In the genomic region with DNA sequence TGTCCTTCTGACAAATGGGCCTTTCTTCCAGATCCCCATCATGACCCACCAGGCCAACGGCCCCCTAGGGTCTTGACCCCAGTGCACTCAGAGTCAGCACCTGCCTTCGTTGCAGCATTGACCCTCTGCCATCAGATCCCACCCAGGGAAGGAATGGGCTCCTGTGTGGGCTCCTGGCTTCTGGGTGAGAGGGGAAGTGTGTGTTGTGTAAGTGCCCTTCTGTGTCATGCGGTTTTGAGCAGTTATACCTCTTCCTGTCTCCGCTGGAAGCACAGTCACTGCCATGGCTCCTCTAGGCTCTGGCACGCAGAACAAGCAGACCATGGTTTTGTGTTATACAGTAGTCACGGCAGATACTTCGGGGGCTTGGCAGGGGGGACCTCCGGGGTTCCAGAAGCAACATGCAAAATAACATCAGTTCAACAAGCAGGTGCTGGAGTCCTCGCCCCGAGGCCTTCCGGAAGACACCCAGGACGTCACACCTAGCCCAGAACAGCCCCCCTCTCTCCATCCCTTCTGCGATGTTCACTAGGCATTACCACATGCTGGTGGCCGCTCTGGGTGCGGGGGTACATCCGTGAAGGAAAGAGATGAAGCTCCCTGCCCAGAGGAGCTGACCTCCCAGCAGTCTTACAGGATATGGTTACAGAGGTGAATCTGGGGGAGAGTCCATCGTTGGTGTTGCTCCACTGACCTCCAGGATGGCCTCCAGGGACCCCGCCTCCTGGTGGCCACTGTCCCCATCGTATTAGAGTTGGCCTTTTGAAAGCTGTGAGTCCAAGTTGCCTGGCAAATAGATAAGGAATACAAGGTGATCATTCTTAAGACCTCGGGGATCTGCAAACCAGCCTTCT, we compare ENCODE assay signal across 8 cellular contexts. TPM values are rescaled to one million over a fixed set of nuclear protein-coding genes. Genes with fewer than 3 reads are reported as not detected.
DNase-seq lines count a peak whose midpoint lies in the region; ATAC-seq and TF ChIP-seq lines count a peak whose summit lies in the region.

No MANE protein-coding gene starts in this region.

- no peak overlapping the region for H3K27ac Mint-ChIP-seq in nephron progenitor cell

- H3K36me3 Mint-ChIP-seq in activated T-cell treated with anti-CD3 and anti-CD28 coated beads, Interleukin-2, amount 50 U/mL, for 4 hours (ENCODE audit: insufficient read depth) = peaks cover 28% of the 10 kb centered on the region
- no peaks in the 10 kb centered on the region for H3K36me3 Mint-ChIP-seq in nephron progenitor cell (ENCODE audit: low read depth)

- peak overlapping the region in 1 of 2 donors; percentile 66 for H3K4me3 ChIP-seq in left lung
- H3K4me3 ChIP-seq in SJCRH30 = no peak overlapping the region

- peak in 1 of 2 donors; percentile 14 for TF ChIP-seq CTCF in left lung (IDR thresholded peaks at IDR 0.05)
- no peak for TF ChIP-seq CTCF in nephron progenitor cell (IDR thresholded peaks at IDR 0.05)

- no peaks in the 10 kb centered on the region for H3K9me3 ChIP-seq in left lung
- no peaks in the 10 kb centered on the region for H3K9me3 ChIP-seq in SJCRH30 (replicated peaks)

- H3K4me1 ChIP-seq in left lung (peaks cover 0 to 34% of the 10 kb centered on the region in 2 donors), SJCRH30 (peaks cover 7% of the 10 kb centered on the region; the same call in 1 of the 2 replicates)

- H3K4me3 Mint-ChIP-seq in activated T-cell treated with anti-CD3 and anti-CD28 coated beads, Interleukin-2, amount 50 U/mL, for 4 hours = peak overlapping the region; percentile 94
- H3K4me3 Mint-ChIP-seq in nephron progenitor cell = no peak overlapping the region

- DNase-seq in NOMO-1 (lab: John Stamatoyannopoulos, UW; ENCODE audit: unreplicated experiment in 2 of 2) = peak; percentile 81 to 90
- peak; percentile 48 for DNase-seq in activated T-cell treated with anti-CD3 and anti-CD28 coated beads, Interleukin-2, amount 50 U/mL, for 4 hours
- peak; percentile 73 to 83 for DNase-seq in left lung
- DNase-seq in stimulated activated naive CD8-positive, alpha-beta T cell treated with anti-CD3 and anti-CD28 coated beads, Interleukin-15, Interleukin-2, amounts not matched to agents 100 U/mL and 50 U/mL, for 24 hours = peak; percentile 71
- DNase-seq in NCI-H1694 treated with DMSO at 0.1 percent for 48 hours (lab: John Stamatoyannopoulos, UW) = no peak
- DNase-seq in nephron progenitor cell = no peak
- DNase-seq in SJCRH30 = no peak

- H3K27me3 Mint-ChIP-seq in activated T-cell treated with anti-CD3 and anti-CD28 coated beads, Interleukin-2, amount 50 U/mL, for 4 hours (ENCODE audit: low read depth) = no peaks in the 10 kb centered on the region
- H3K27me3 Mint-ChIP-seq in nephron progenitor cell (ENCODE audit: low read depth, poor library complexity) = peaks cover 65% of the 10 kb centered on the region

- H3K36me3 ChIP-seq in left lung (peaks cover 0 to 7% of the 10 kb centered on the region in 2 donors), SJCRH30 (no peaks in the 10 kb centered on the region)

- ATAC-seq in GM18868 (IDR thresholded peaks at IDR 0.05; ENCODE audit: unreplicated experiment) = peak; percentile 38
- ATAC-seq in activated T-cell treated with anti-CD3 and anti-CD28 coated beads, Interleukin-2, amount 50 U/mL, for 4 hours = peak; percentile 47 to 50
- peak; percentile 60 for ATAC-seq in left lung
- ATAC-seq in stimulated activated naive CD8-positive, alpha-beta T cell treated with anti-CD3 and anti-CD28 coated beads, Interleukin-15, Interleukin-2, amounts not matched to agents 100 U/mL and 50 U/mL, for 24 hours = peak; percentile 48

- H3K27me3 ChIP-seq in left lung (peaks cover 0 to 21% of the 10 kb centered on the region in 2 donors), SJCRH30 (0 out of 2 replicates have a peak, but pooled peaks cover 3% of the 10 kb centered on the region)

- H3K27ac ChIP-seq in left lung (peak overlapping the region; percentile 65 to 94), SJCRH30 (no peak overlapping the region)

- intact Hi-C loops in left lung (cut with DNase I) = no loop called here

- H3K4me1 Mint-ChIP-seq in activated T-cell treated with anti-CD3 and anti-CD28 coated beads, Interleukin-2, amount 50 U/mL, for 4 hours (ENCODE audit: low read depth) = peaks cover 70% of the 10 kb centered on the region
- peaks cover 9% of the 10 kb centered on the region for H3K4me1 Mint-ChIP-seq in nephron progenitor cell

- no peaks in the 10 kb centered on the region for H3K9me3 Mint-ChIP-seq in activated T-cell treated with anti-CD3 and anti-CD28 coated beads, Interleukin-2, amount 50 U/mL, for 4 hours
- no peaks in the 10 kb centered on the region for H3K9me3 Mint-ChIP-seq in nephron progenitor cell

RNA-seq across cellular contexts. Expression of gene KCNAB2, which starts 17.4 kb away (rescaled TPM):
- total RNA-seq in activated T-cell treated with anti-CD3 and anti-CD28 coated beads, Interleukin-2, amount 50 U/mL, for 4 hours = 100 to 1,000 TPM; 199 to 230 (median 202) TPM
- total RNA-seq in left lung = 10 to 100 TPM; 35.6 to 82.5 TPM
- total RNA-seq in SJCRH30 (2014; rRNA removed; shearing (Covaris generic)) = 0.56 and 0.77 TPM in 2 replicates

RNA-seq across cellular contexts. Expression of gene NPHP4, which starts 36.0 kb away (rescaled TPM):
- total RNA-seq in activated T-cell treated with anti-CD3 and anti-CD28 coated beads, Interleukin-2, amount 50 U/mL, for 4 hours = 1 to 10 TPM; 7.0 to 9.3 (median 7.1) TPM
- 10 to 100 TPM; 13.4 to 16.4 TPM for total RNA-seq in left lung
- 6.4 and 7.3 TPM in 2 replicates for total RNA-seq in SJCRH30 (2014; rRNA removed; shearing (Covaris generic))

Comparison
In these comparisons a context has a peak if more than half of its experiments do, and no peak if none do; other contexts are left out.
1. DNase-seq: peak in NOMO-1 (2 of 2), activated T-cell treated with anti-CD3 and anti-CD28 coated beads, Interleukin-2, amount 50 U/mL, for 4 hours (single experiment), left lung (2 of 2) and stimulated activated naive CD8-positive, alpha-beta T cell treated with anti-CD3 and anti-CD28 coated beads, Interleukin-15, Interleukin-2, amounts not matched to agents 100 U/mL and 50 U/mL, for 24 hours (single experiment); none in NCI-H1694 treated with DMSO at 0.1 percent for 48 hours (single experiment), nephron progenitor cell (single experiment) and SJCRH30 (0 of 2).
2. RNA of gene KCNAB2, which starts 17.4 kb away (total RNA-seq): 199 to 230 TPM in activated T-cell treated with anti-CD3 and anti-CD28 coated beads, Interleukin-2, amount 50 U/mL, for 4 hours and 35.6 to 82.5 TPM in left lung; 0.56 to 0.77 TPM in SJCRH30; every median in the first group is over 10 times any median in the second.
3. Peak in every context shown above with its lines, with median percentiles within 50 percentile points of each other: ATAC-seq.